Comparison of ENCODE assay signal across 19 cellular contexts in the genomic region with DNA sequence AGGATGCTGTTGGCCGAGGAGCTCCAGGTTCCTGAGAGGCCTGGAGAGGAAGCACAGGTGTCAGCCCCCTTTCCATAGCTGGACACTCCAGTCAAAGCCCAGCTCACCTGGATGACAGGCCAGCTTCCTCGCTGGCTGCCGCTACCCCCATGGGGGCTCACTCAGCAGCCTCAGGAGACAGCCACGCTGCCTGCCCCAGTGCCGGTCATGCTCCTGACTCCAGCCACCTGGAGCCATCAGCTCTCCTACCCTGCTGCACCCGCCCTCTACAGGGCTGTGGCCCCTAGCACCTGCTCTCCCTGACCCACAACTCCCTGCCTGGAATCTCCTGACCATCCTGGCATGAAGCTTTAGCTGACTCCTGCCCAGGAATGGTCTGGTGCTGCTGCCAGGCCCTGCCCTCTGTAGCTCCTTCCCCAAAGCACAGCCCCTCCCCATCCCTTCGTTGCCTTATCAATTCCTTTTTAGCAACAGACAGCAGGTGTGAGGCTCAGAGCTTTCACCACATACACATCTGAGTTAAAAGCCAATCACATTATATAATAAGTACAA.
DNase-seq lines count a peak whose midpoint lies in the region; TF ChIP-seq lines count a peak whose summit lies in the region.
"Had no signal": no experiment of that assay in that cellular context is flagged by ENCODE, and none has a peak within 500 bp of the region (broad histone marks: within the 10 kb centered on the region; RNA-seq: fewer than 3 reads in every experiment).

No MANE protein-coding gene starts in this region.

- no peaks in the 10 kb centered on the region for H4K20me1 ChIP-seq in neural progenitor cell (ENCODE audit: low read depth)

- H3K27ac Mint-ChIP-seq in neural progenitor cell (peak overlapping the region; percentile 30), Calu3 (ENCODE audit: unreplicated experiment) (no peak overlapping the region)
- H3K27ac Mint-ChIP-seq: activated T-helper 2 cell treated with anti-CD3 and anti-CD28 coated beads, Interferon-gamma antibody, Interleukin-2, Interleukin-4, amounts not matched to agents 10 μg/mL and 5 μg/mL and 100 μg/mL, durations not matched to agents 14 hours and 24 hours and 36 hours; CD8-positive, alpha-beta T cell; IgD-negative memory B cell had no signal

- H3K36me3 ChIP-seq in neural progenitor cell = no peaks in the 10 kb centered on the region
- H3K36me3 ChIP-seq: thoracic aorta had no signal

- H2AFZ ChIP-seq in neural progenitor cell (replicated peaks) = no peak overlapping the region

- BruUV-seq in Calu3 (replicated peaks; lab: Mats Ljungman, UMichigan) = no TSS peak

- H3K36me3 Mint-ChIP-seq in neural progenitor cell = peaks cover 19% of the 10 kb centered on the region
- H3K36me3 Mint-ChIP-seq in Calu3 (ENCODE audit: insufficient read depth, unreplicated experiment) = peaks cover 7% of the 10 kb centered on the region

- no peaks in the 10 kb centered on the region for H3K9me3 ChIP-seq in neural progenitor cell (ENCODE audit: low read depth)
- H3K9me3 ChIP-seq: left lung, thoracic aorta had no signal

- intact Hi-C loops in Calu3 (cut with micrococcal nuclease; ENCODE audit: unreplicated experiment) = no loop called here

- peaks cover 2% of the 10 kb centered on the region for H3K4me1 Mint-ChIP-seq in neural progenitor cell
- no peaks in the 10 kb centered on the region for H3K4me1 Mint-ChIP-seq in Calu3 (ENCODE audit: low read depth, unreplicated experiment)
- H3K4me1 Mint-ChIP-seq: central memory CD8-positive, alpha-beta T cell had no signal

- no peak overlapping the region for H3K9ac ChIP-seq in neural progenitor cell

- no peak overlapping the region for H3K27ac ChIP-seq in neural progenitor cell
- H3K27ac ChIP-seq: HL-60, left lung, thoracic aorta had no signal

- no peak overlapping the region for H3K4me3 ChIP-seq in neural progenitor cell
- H3K4me3 ChIP-seq: left lung, thoracic aorta had no signal

- DNase-seq in DMS53 (lab: John Stamatoyannopoulos, UW) (peak; percentile 61), NCI-H146 treated with DMSO at 0.1 percent for 48 hours (lab: John Stamatoyannopoulos, UW; ENCODE audit: unreplicated experiment) (peak; percentile 94), SHP77 treated with DMSO at 0.1 percent for 48 hours (lab: John Stamatoyannopoulos, UW) (peak; percentile 19), neural progenitor cell (ENCODE audit: low spot score) (no peak), amniotic stem cell (lab: John Stamatoyannopoulos, UW) (no peak), Calu3 (no peak)
- no peak for DNase-seq in activated CD4-positive, alpha-beta T cell treated with anti-CD3 and anti-CD28 coated beads for 1 hour
- DNase-seq: activated CD4-positive, CD25-positive, alpha-beta regulatory T cell treated with anti-CD3 and anti-CD28 coated beads, Interleukin-2, amount 50 U/mL, for 72 hours; aorta; CD8-positive, alpha-beta T cell; DND-41; effector CD8-positive, alpha-beta T cell; left lung; T1000 had no signal

- H3K27me3 ChIP-seq in neural progenitor cell = no peaks in the 10 kb centered on the region
- H3K27me3 ChIP-seq: left lung had no signal

- no peaks in the 10 kb centered on the region for H3F3A ChIP-seq in neural progenitor cell (ENCODE audit: low read depth)

- H3K4me1 ChIP-seq in neural progenitor cell = no peaks in the 10 kb centered on the region
- H3K4me1 ChIP-seq: left lung had no signal

- H3K4me2 ChIP-seq in neural progenitor cell = no peak overlapping the region

- CTCF ChIA-PET in Calu3 (lab: Charles Lee) = interaction anchor here (0.9 kb wide), 1 partner anchor 102 kb away, joined by 3 read pairs; no protein-coding TSS in a partner anchor

- H3K27me3 Mint-ChIP-seq in neural progenitor cell (ENCODE audit: insufficient read depth, low read depth) (peaks cover 5% of the 10 kb centered on the region), Calu3 (ENCODE audit: unreplicated experiment) (no peaks in the 10 kb centered on the region)
- H3K27me3 Mint-ChIP-seq: central memory CD8-positive, alpha-beta T cell; IgD-negative memory B cell had no signal

- no peaks in the 10 kb centered on the region for H3K9me3 Mint-ChIP-seq in neural progenitor cell
- no peaks in the 10 kb centered on the region for H3K9me3 Mint-ChIP-seq in Calu3 (ENCODE audit: low read depth, unreplicated experiment)
- H3K9me3 Mint-ChIP-seq: activated T-helper 2 cell treated with anti-CD3 and anti-CD28 coated beads, Interferon-gamma antibody, Interleukin-2, Interleukin-4, amounts not matched to agents 10 μg/mL and 5 μg/mL and 100 μg/mL, durations not matched to agents 14 hours and 24 hours and 36 hours; CD8-positive, alpha-beta T cell; central memory CD8-positive, alpha-beta T cell; IgD-negative memory B cell had no signal

- H3K4me3 Mint-ChIP-seq in neural progenitor cell (no peak overlapping the region), Calu3 (ENCODE audit: low read depth, unreplicated experiment) (no peak overlapping the region)
- H3K4me3 Mint-ChIP-seq: CD8-positive, alpha-beta T cell; central memory CD8-positive, alpha-beta T cell; IgD-negative memory B cell had no signal

- H3K79me2 ChIP-seq in neural progenitor cell (ENCODE audit: low read depth) = no peaks in the 10 kb centered on the region

- no peak for TF ChIP-seq CTCF in neural progenitor cell (IDR thresholded peaks at IDR 0.05)
- TF ChIP-seq CTCF in Calu3 (IDR thresholded peaks at IDR 0.05; ENCODE audit: unreplicated experiment) = no peak

Comparison
In these comparisons a context has a peak if more than half of its experiments do, and no peak if none do; other contexts are left out.
1. DNase-seq: peak in DMS53 (single experiment), NCI-H146 treated with DMSO at 0.1 percent for 48 hours (single experiment) and SHP77 treated with DMSO at 0.1 percent for 48 hours (single experiment); none in neural progenitor cell (single experiment), activated CD4-positive, alpha-beta T cell treated with anti-CD3 and anti-CD28 coated beads for 1 hour (single experiment), amniotic stem cell (single experiment) and Calu3 (single experiment).